In genomic region chr2:172311921-172312345, GRCh38 we compare ENCODE assay signal across 19 cellular contexts.
DNase-seq lines count a peak whose midpoint lies in the region; ATAC-seq and TF ChIP-seq lines count a peak whose summit lies in the region.
"Had no signal": no experiment of that assay in that cellular context is flagged by ENCODE, and none has a peak within 500 bp of the region (broad histone marks: within the 10 kb centered on the region; RNA-seq: fewer than 3 reads in every experiment).

No MANE protein-coding gene starts in this region.

- no peaks in the 10 kb centered on the region for H3K9me3 ChIP-seq in body of pancreas
- no peaks in the 10 kb centered on the region for H3K9me3 ChIP-seq in heart left ventricle
- H3K9me3 ChIP-seq in BE2C: no peaks in the 10 kb centered on the region

- H3K27me3 ChIP-seq in body of pancreas (no peaks in the 10 kb centered on the region), heart left ventricle (no peaks in the 10 kb centered on the region), BE2C (no peaks in the 10 kb centered on the region)
- H3K27me3 ChIP-seq: brain microvascular endothelial cell had no signal

- no peak for TF ChIP-seq POLR2A in body of pancreas (IDR thresholded peaks at IDR 0.05)
- no peak for TF ChIP-seq POLR2A in heart left ventricle (IDR thresholded peaks at IDR 0.05)

- H3K9me3 Mint-ChIP-seq in activated T-cell treated with anti-CD3 and anti-CD28 coated beads, Interleukin-2, amount 50 U/mL, for 4 hours: no peaks in the 10 kb centered on the region
- H3K9me3 Mint-ChIP-seq: activated naive CD4-positive, alpha-beta T cell treated with anti-CD3 and anti-CD28 coated beads for 36 hours; stimulated activated naive B cell treated with anti-CD40 and anti-IgM and Interleukin-4, amounts not matched to agents 10 μg/mL and 1 μg/mL and 100 μg/mL, for 72 hours had no signal

- peak; percentile 71 for ATAC-seq in body of pancreas
- peak; percentile 44 to 74 (median 66) for ATAC-seq in heart left ventricle
- ATAC-seq in activated T-cell treated with anti-CD3 and anti-CD28 coated beads, Interleukin-2, amount 50 U/mL, for 4 hours: no peak
- no peak for ATAC-seq in GM21619 (IDR thresholded peaks at IDR 0.05; ENCODE audit: unreplicated experiment)
- ATAC-seq: stimulated activated naive B cell treated with anti-CD40 and anti-IgM and Interleukin-4, amounts not matched to agents 10 μg/mL and 1 μg/mL and 100 μg/mL, for 72 hours had no signal

- H3K4me3 ChIP-seq in body of pancreas: no peak overlapping the region
- no peak overlapping the region for H3K4me3 ChIP-seq in heart left ventricle
- H3K4me3 ChIP-seq in BE2C (ENCODE audit: low read depth, low read length): no peak overlapping the region

- H3K36me3 ChIP-seq in body of pancreas (replicated peaks in 1 of 2; ENCODE audit: insufficient read depth in 1 of 2, low read depth in 2 of 2) (no peaks in the 10 kb centered on the region), heart left ventricle (no peaks in the 10 kb centered on the region), BE2C (no peaks in the 10 kb centered on the region)
- H3K36me3 ChIP-seq: brain microvascular endothelial cell had no signal

- H3K4me1 ChIP-seq in body of pancreas: peaks cover 11% of the 10 kb centered on the region
- peaks cover 0 to 40% (median 12%) of the 10 kb centered on the region in 12 donors for H3K4me1 ChIP-seq in heart left ventricle
- no peaks in the 10 kb centered on the region for H3K4me1 ChIP-seq in BE2C

- DNase-seq in DMS 273 (lab: John Stamatoyannopoulos, UW; ENCODE audit: unreplicated experiment): peak; percentile 91
- peak; percentile 31 to 65 (median 56) for DNase-seq in body of pancreas
- peak in 4 of 5 donors; percentile 32 to 49 (median 42) for DNase-seq in heart left ventricle
- peak; percentile 88 for DNase-seq in pulmonary artery endothelial cell (ENCODE audit: low read depth, low spot score)
- DNase-seq in caudate nucleus (lab: John Stamatoyannopoulos, UW): no peak
- no peak for DNase-seq in BE2C
- no peak for DNase-seq in activated T-cell treated with anti-CD3 and anti-CD28 coated beads, Interleukin-2, amount 50 U/mL, for 4 hours
- DNase-seq: activated CD8-positive, alpha-beta memory T cell treated with anti-CD3 and anti-CD28 coated beads, Interleukin-2, amount 50 U/mL, for 48 hours; activated naive CD4-positive, alpha-beta T cell treated with anti-CD3 and anti-CD28 coated beads for 36 hours; brain microvascular endothelial cell; COR-L47; effector CD8-positive, alpha-beta T cell; midbrain; NCI-H1092; occipital lobe; SIG-M5; small intestine; stimulated activated naive B cell treated with anti-CD40 and anti-IgM and Interleukin-4, amounts not matched to agents 10 μg/mL and 1 μg/mL and 100 μg/mL, for 72 hours had no signal

- TF ChIP-seq CTCF in body of pancreas (IDR thresholded peaks at IDR 0.05) (no peak), heart left ventricle (IDR thresholded peaks at IDR 0.05) (no peak), BE2C (IDR thresholded peaks at IDR 0.05; ENCODE audit: low read depth, low read length) (no peak)

- WGBS in body of pancreas, 2 donors: 51 to 66% methylated on average over 2 of the region's 2 CpGs
- whole genome bisulfite sequencing in heart left ventricle, 4 donors: 24 to 66% (median 53%) methylated on average over 2 of the region's 2 CpGs

- peaks cover 1% of the 10 kb centered on the region for H3K27me3 Mint-ChIP-seq in activated T-cell treated with anti-CD3 and anti-CD28 coated beads, Interleukin-2, amount 50 U/mL, for 4 hours (ENCODE audit: low read depth)
- H3K27me3 Mint-ChIP-seq: stimulated activated naive B cell treated with anti-CD40 and anti-IgM and Interleukin-4, amounts not matched to agents 10 μg/mL and 1 μg/mL and 100 μg/mL, for 72 hours had no signal

- peak overlapping the region in 1 of 4 donors; percentile 16 for H3K27ac ChIP-seq in body of pancreas
- H3K27ac ChIP-seq in heart left ventricle: peak overlapping the region in 10 of 12 donors; percentile 33 to 75 (median 63)
- no peak overlapping the region for H3K27ac ChIP-seq in caudate nucleus (ENCODE audit: low read depth, low read length)
- H3K27ac ChIP-seq: brain microvascular endothelial cell had no signal

- H3K4me3 Mint-ChIP-seq in activated T-cell treated with anti-CD3 and anti-CD28 coated beads, Interleukin-2, amount 50 U/mL, for 4 hours: no peak overlapping the region
- H3K4me3 Mint-ChIP-seq: activated naive CD4-positive, alpha-beta T cell treated with anti-CD3 and anti-CD28 coated beads for 36 hours; stimulated activated naive B cell treated with anti-CD40 and anti-IgM and Interleukin-4, amounts not matched to agents 10 μg/mL and 1 μg/mL and 100 μg/mL, for 72 hours had no signal

- intact Hi-C loops in body of pancreas (cut with DNase I) (no loop called here), heart left ventricle (cut with DNase I) (loop anchor here in 1 of 10 donors (5.0 kb wide), 1 partner anchor 85 kb away; no protein-coding TSS in a partner anchor)

- no peaks in the 10 kb centered on the region for H3K4me1 Mint-ChIP-seq in activated T-cell treated with anti-CD3 and anti-CD28 coated beads, Interleukin-2, amount 50 U/mL, for 4 hours (ENCODE audit: low read depth)
- H3K4me1 Mint-ChIP-seq: stimulated activated naive B cell treated with anti-CD40 and anti-IgM and Interleukin-4, amounts not matched to agents 10 μg/mL and 1 μg/mL and 100 μg/mL, for 72 hours had no signal

- H3K36me3 Mint-ChIP-seq in activated T-cell treated with anti-CD3 and anti-CD28 coated beads, Interleukin-2, amount 50 U/mL, for 4 hours (ENCODE audit: insufficient read depth): no peaks in the 10 kb centered on the region
- H3K36me3 Mint-ChIP-seq: stimulated activated naive B cell treated with anti-CD40 and anti-IgM and Interleukin-4, amounts not matched to agents 10 μg/mL and 1 μg/mL and 100 μg/mL, for 72 hours had no signal

Comparison
In these comparisons a context has a peak if more than half of its experiments do, and no peak if none do; other contexts are left out.
1. DNase-seq: peak in DMS 273 (single experiment), body of pancreas (4 of 4), heart left ventricle (4 of 5) and pulmonary artery endothelial cell (single experiment); none in caudate nucleus (0 of 61), BE2C (single experiment) and activated T-cell treated with anti-CD3 and anti-CD28 coated beads, Interleukin-2, amount 50 U/mL, for 4 hours (single experiment).
2. ATAC-seq: peak in body of pancreas (single experiment) and heart left ventricle (4 of 4); none in activated T-cell treated with anti-CD3 and anti-CD28 coated beads, Interleukin-2, amount 50 U/mL, for 4 hours (0 of 2) and GM21619 (single experiment).